18 cellular contexts compared by ENCODE assay signal in genomic region chr3:46995901-46996562, GRCh38. TPM values are rescaled to one million over a fixed set of nuclear protein-coding genes. Genes with fewer than 3 reads are reported as not detected.
DNase-seq lines count a peak whose midpoint lies in the region; ATAC-seq and TF ChIP-seq lines count a peak whose summit lies in the region.
"Had no signal": no experiment of that assay in that cellular context is flagged by ENCODE, and none has a peak within 500 bp of the region (broad histone marks: within the 10 kb centered on the region; RNA-seq: fewer than 3 reads in every experiment).

No MANE protein-coding gene starts in this region.

- H3K4me1 Mint-ChIP-seq in stimulated activated effector memory CD8-positive, alpha-beta T cell treated with anti-CD3 and anti-CD28 coated beads, Interleukin-12 subunit alpha, Interleukin-12 subunit beta, amount 100 ng/mL, for 72 hours, result peaks cover 63% of the 10 kb centered on the region

- WGBS in right lobe of liver (ENCODE audit: insufficient coverage, low coverage, low lambda C conversion rate, missing lambda C conversion rate), result no CpG with 5 or more reads among the region's 22 CpGs

- H3K9me3 ChIP-seq in right atrium auricular region (no peaks in the 10 kb centered on the region), RWPE2 (ENCODE audit: severe bottlenecking) (no peaks in the 10 kb centered on the region), right lobe of liver (no peaks in the 10 kb centered on the region)

- ATAC-seq in left cardiac atrium (no peak), RWPE2 (ENCODE audit: low read depth) (no peak), right lobe of liver (no peak), HG02623 (IDR thresholded peaks at IDR 0.05; ENCODE audit: unreplicated experiment) (no peak)
- ATAC-seq in stimulated activated effector memory CD8-positive, alpha-beta T cell treated with anti-CD3 and anti-CD28 coated beads, Interleukin-12 subunit alpha, Interleukin-12 subunit beta, amount 100 ng/mL, for 72 hours, result no peak

- H3K4me3 ChIP-seq in right atrium auricular region (no peak overlapping the region), RWPE2 (ENCODE audit: severe bottlenecking) (no peak overlapping the region), right lobe of liver (no peak overlapping the region)

- peaks cover 72% of the 10 kb centered on the region for H3K36me3 Mint-ChIP-seq in stimulated activated effector memory CD8-positive, alpha-beta T cell treated with anti-CD3 and anti-CD28 coated beads, Interleukin-12 subunit alpha, Interleukin-12 subunit beta, amount 100 ng/mL, for 72 hours

- H3K27me3 ChIP-seq in right atrium auricular region (no peaks in the 10 kb centered on the region), RWPE2 (ENCODE audit: insufficient read depth, poor library complexity, severe bottlenecking) (no peaks in the 10 kb centered on the region), right lobe of liver (no peaks in the 10 kb centered on the region)

- H3K9me3 Mint-ChIP-seq in stimulated activated effector memory CD8-positive, alpha-beta T cell treated with anti-CD3 and anti-CD28 coated beads, Interleukin-12 subunit alpha, Interleukin-12 subunit beta, amount 100 ng/mL, for 72 hours, result no peaks in the 10 kb centered on the region

- no peak for TF ChIP-seq POLR2A in right lobe of liver (IDR thresholded peaks at IDR 0.05)

- H3K27ac ChIP-seq in right atrium auricular region, result no peak overlapping the region
- no peak overlapping the region for H3K27ac ChIP-seq in RWPE2 (ENCODE audit: poor library complexity, severe bottlenecking)
- no peak overlapping the region for H3K27ac ChIP-seq in right lobe of liver
- H3K27ac ChIP-seq: C4-2B, HL-60 had no signal

- no peaks in the 10 kb centered on the region for H3K4me1 ChIP-seq in right atrium auricular region
- peaks cover 7% of the 10 kb centered on the region for H3K4me1 ChIP-seq in RWPE2 (ENCODE audit: insufficient read depth, poor library complexity, severe bottlenecking)
- peaks cover 0 to 4% (median 0%) of the 10 kb centered on the region in 4 donors for H3K4me1 ChIP-seq in right lobe of liver

- H3K36me3 ChIP-seq in right atrium auricular region (peaks cover 12% of the 10 kb centered on the region), RWPE2 (ENCODE audit: low read depth) (peaks cover 48% of the 10 kb centered on the region), right lobe of liver (peaks cover 0 to 6% (median 0%) of the 10 kb centered on the region in 4 donors)

- no peak overlapping the region for H3K4me3 Mint-ChIP-seq in stimulated activated effector memory CD8-positive, alpha-beta T cell treated with anti-CD3 and anti-CD28 coated beads, Interleukin-12 subunit alpha, Interleukin-12 subunit beta, amount 100 ng/mL, for 72 hours

- DNase-seq in left cardiac atrium (peak; percentile 23), right atrium auricular region (ENCODE audit: low spot score) (no peak), RWPE2 (ENCODE audit: low spot score) (peak; percentile 64), right lobe of liver (peak in 2 of 3 donors; percentile 21 to 48), NCI-H345 treated with DMSO at 0.1 percent for 48 hours (lab: John Stamatoyannopoulos, UW; ENCODE audit: unreplicated experiment) (no peak)
- no peak for DNase-seq in stimulated activated effector memory CD8-positive, alpha-beta T cell treated with anti-CD3 and anti-CD28 coated beads, Interleukin-12 subunit alpha, Interleukin-12 subunit beta, amount 100 ng/mL, for 72 hours (ENCODE audit: low spot score in 2 of 2)
- no peak for DNase-seq in activated naive CD4-positive, alpha-beta T cell treated with Interleukin-2 at 50 U/mL for 16 hours
- DNase-seq: DMS 273 treated with DMSO at 0.1 percent for 48 hours, EL, MV-4-11, NCI-H1417 treated with DMSO at 0.1 percent for 48 hours, NCI-H1930, NCI-H2171, NCI-H446 treated with DMSO at 0.1 percent for 48 hours, OCI-M1 had no signal

- H3K27ac Mint-ChIP-seq in stimulated activated effector memory CD8-positive, alpha-beta T cell treated with anti-CD3 and anti-CD28 coated beads, Interleukin-12 subunit alpha, Interleukin-12 subunit beta, amount 100 ng/mL, for 72 hours, result peak overlapping the region; percentile 91

- intact Hi-C loops in left cardiac atrium (cut with DNase I), result no loop called here
- intact Hi-C loops in right lobe of liver (cut with DNase I), result loop anchor here (10.0 kb wide), 1 partner anchor 71 kb away; no protein-coding TSS in a partner anchor

- no peak for TF ChIP-seq CTCF in right atrium auricular region (IDR thresholded peaks at IDR 0.05)
- no peak for TF ChIP-seq CTCF in RWPE2 (IDR thresholded peaks at IDR 0.05; ENCODE audit: poor library complexity, severe bottlenecking)
- no peak for TF ChIP-seq CTCF in right lobe of liver (IDR thresholded peaks at IDR 0.05)

RNA-seq across cellular contexts. Expression of gene NBEAL2, which starts 16.6 kb away (rescaled TPM):
- total RNA-seq in left cardiac atrium (10 to 100 TPM; 17.1 to 23.9 TPM), right atrium auricular region (10 to 100 TPM in 1 of 2 donors, 1 to 10 TPM in 1; 7.5 to 15.3 TPM), right lobe of liver (10 to 100 TPM in 5 of 6 experiments, 1 to 10 TPM in 1; 8.9 to 11.7 (median 10.8) TPM)

RNA-seq across cellular contexts. Expression of gene CCDC12, which starts 19.5 kb away (rescaled TPM):
- total RNA-seq in left cardiac atrium (10 to 100 TPM; 24.2 to 38.4 TPM), right atrium auricular region (10 to 100 TPM; 27.5 to 38.6 TPM), right lobe of liver (10 to 100 TPM; 14.6 to 24.2 (median 17.0) TPM)

Comparison
In these comparisons a context has a peak if more than half of its experiments do, and no peak if none do; other contexts are left out.
1. DNase-seq: peak in left cardiac atrium (single experiment), RWPE2 (single experiment) and right lobe of liver (2 of 3); none in right atrium auricular region (single experiment), stimulated activated effector memory CD8-positive, alpha-beta T cell treated with anti-CD3 and anti-CD28 coated beads, Interleukin-12 subunit alpha, Interleukin-12 subunit beta, amount 100 ng/mL, for 72 hours (0 of 2), activated naive CD4-positive, alpha-beta T cell treated with Interleukin-2 at 50 U/mL for 16 hours (single experiment) and NCI-H345 treated with DMSO at 0.1 percent for 48 hours (single experiment).
2. intact Hi-C loops: an anchor here in right lobe of liver (10.0 kb wide); none called in left cardiac atrium.